19 cellular contexts compared by ENCODE assay signal in genomic region chr6:14072084-14072483, GRCh38. TPM values are rescaled to one million over a fixed set of nuclear protein-coding genes. Genes with fewer than 3 reads are reported as not detected.
DNase-seq lines count a peak whose midpoint lies in the region; ATAC-seq and TF ChIP-seq lines count a peak whose summit lies in the region.
"Had no signal": no experiment of that assay in that cellular context is flagged by ENCODE, and none has a peak within 500 bp of the region (broad histone marks: within the 10 kb centered on the region; RNA-seq: fewer than 3 reads in every experiment).

No MANE protein-coding gene starts in this region.

- BruUV-seq in PC-3 (replicated peaks; lab: Mats Ljungman, UMichigan): no TSS peak

- no peaks in the 10 kb centered on the region for H3K79me2 ChIP-seq in PC-3 (ENCODE audit: low read length)

- no peaks in the 10 kb centered on the region for H3K27me3 ChIP-seq in PC-3 (ENCODE audit: low read length)
- H3K27me3 ChIP-seq: cardiac muscle cell, neural progenitor cell, upper lobe of right lung had no signal

- no peaks in the 10 kb centered on the region; the same call in 1 of the 2 replicates for H3K9me2 ChIP-seq in PC-3 (replicated peaks; ENCODE audit: low read length)

- no peak overlapping the region for H3K9ac ChIP-seq in PC-3 (ENCODE audit: low read length)
- H3K9ac ChIP-seq: neural progenitor cell had no signal

- TF ChIP-seq CTCF in PC-3 (conservative IDR thresholded peaks at IDR 0.05; ENCODE audit: low read depth, low read length): no peak
- no peak for TF ChIP-seq CTCF in fibroblast of mammary gland (conservative IDR thresholded peaks at IDR 0.05; ENCODE audit: control insufficient read depth, insufficient read depth, low read depth, low read length)

- no peak overlapping the region for H3K27ac ChIP-seq in PC-3 (ENCODE audit: low read length)
- H3K27ac ChIP-seq: cardiac muscle cell, neural progenitor cell, upper lobe of right lung had no signal

- H3K4me1 ChIP-seq in PC-3 (ENCODE audit: insufficient read depth, low read length): peaks cover 24% of the 10 kb centered on the region
- H3K4me1 ChIP-seq: neural progenitor cell, upper lobe of right lung had no signal

- DNase-seq in stimulated activated CD4-positive, alpha-beta T cell treated with anti-CD3 and anti-CD28 coated beads, Interleukin-4, amount 100 ng/mL, for 24 hours: peak; percentile 24
- no peak for DNase-seq in stimulated activated CD4-positive, alpha-beta T cell treated with anti-CD3 and anti-CD28 coated beads, Interleukin-12 subunit alpha, Interleukin-12 subunit beta, amount 100 ng/mL, for 4 hours
- DNase-seq in PC-3 (peak; percentile 25), fibroblast of mammary gland (ENCODE audit: low read depth) (peak; percentile 41), stromal cell of bone marrow (ENCODE audit: low read depth) (peak; percentile 65), NCI-H2107 (lab: John Stamatoyannopoulos, UW) (no peak), GF-D8 (lab: John Stamatoyannopoulos, UW) (no peak)
- DNase-seq: activated naive CD4-positive, alpha-beta T cell treated with anti-CD3 and anti-CD28 coated beads for 36 hours; AML-193; effector memory CD4-positive, alpha-beta T cell; KBM-7; NCI-H1417; NCI-H2227 treated with DMSO at 0.1 percent for 48 hours; SHP77; stimulated activated CD4-positive, alpha-beta T cell treated with anti-CD3 and anti-CD28 coated beads, Interleukin-2, amount 100 ng/mL, for 24 hours; upper lobe of right lung had no signal

- H3K36me3 ChIP-seq in PC-3 (ENCODE audit: low read depth, low read length): no peaks in the 10 kb centered on the region
- H3K36me3 ChIP-seq: cardiac muscle cell, neural progenitor cell, upper lobe of right lung had no signal

- H2AFZ ChIP-seq in PC-3 (ENCODE audit: low read length): no peak overlapping the region
- H2AFZ ChIP-seq: neural progenitor cell had no signal

- CTCF ChIA-PET in PC-3 (lab: Charles Lee): no interaction called here

- ATAC-seq in PC-3 (no peak), GM18520 (IDR thresholded peaks at IDR 0.05; ENCODE audit: unreplicated experiment) (no peak)
- ATAC-seq: upper lobe of right lung had no signal

- POLR2A ChIA-PET in PC-3 (lab: Charles Lee; ENCODE audit: unreplicated experiment): no interaction called here

- intact Hi-C loops in PC-3 (cut with micrococcal nuclease): no loop called here

- no peaks in the 10 kb centered on the region for H4K20me1 ChIP-seq in PC-3 (ENCODE audit: low read length)

- no peaks in the 10 kb centered on the region for H3K9me3 ChIP-seq in PC-3 (ENCODE audit: low read length)
- H3K9me3 ChIP-seq: upper lobe of right lung had no signal

- H3K4me3 ChIP-seq in PC-3 (ENCODE audit: low read length) (no peak overlapping the region), fibroblast of mammary gland (ENCODE audit: control insufficient read depth, low read depth, low read length) (no peak overlapping the region)
- H3K4me3 ChIP-seq: cardiac muscle cell, neural progenitor cell, upper lobe of right lung had no signal

- H3F3A ChIP-seq in PC-3 (ENCODE audit: low read length, unreplicated experiment): no peaks in the 10 kb centered on the region

- H3K4me2 ChIP-seq in PC-3 (ENCODE audit: low read length): no peak overlapping the region
- H3K4me2 ChIP-seq: neural progenitor cell had no signal

RNA-seq across cellular contexts. Expression of gene CD83, which starts 45.5 kb away (rescaled TPM):
- 13.0 and 15.2 TPM in 2 replicates for total RNA-seq in PC-3 (2014; rRNA removed)

Comparison
In these comparisons a context has a peak if more than half of its experiments do, and no peak if none do; other contexts are left out.
1. DNase-seq: peak in stimulated activated CD4-positive, alpha-beta T cell treated with anti-CD3 and anti-CD28 coated beads, Interleukin-4, amount 100 ng/mL, for 24 hours (single experiment), PC-3 (single experiment), fibroblast of mammary gland (single experiment) and stromal cell of bone marrow (single experiment); none in stimulated activated CD4-positive, alpha-beta T cell treated with anti-CD3 and anti-CD28 coated beads, Interleukin-12 subunit alpha, Interleukin-12 subunit beta, amount 100 ng/mL, for 4 hours (single experiment), NCI-H2107 (single experiment) and GF-D8 (single experiment).